ENCODE assay signal across 11 cellular contexts in the genomic region with DNA sequence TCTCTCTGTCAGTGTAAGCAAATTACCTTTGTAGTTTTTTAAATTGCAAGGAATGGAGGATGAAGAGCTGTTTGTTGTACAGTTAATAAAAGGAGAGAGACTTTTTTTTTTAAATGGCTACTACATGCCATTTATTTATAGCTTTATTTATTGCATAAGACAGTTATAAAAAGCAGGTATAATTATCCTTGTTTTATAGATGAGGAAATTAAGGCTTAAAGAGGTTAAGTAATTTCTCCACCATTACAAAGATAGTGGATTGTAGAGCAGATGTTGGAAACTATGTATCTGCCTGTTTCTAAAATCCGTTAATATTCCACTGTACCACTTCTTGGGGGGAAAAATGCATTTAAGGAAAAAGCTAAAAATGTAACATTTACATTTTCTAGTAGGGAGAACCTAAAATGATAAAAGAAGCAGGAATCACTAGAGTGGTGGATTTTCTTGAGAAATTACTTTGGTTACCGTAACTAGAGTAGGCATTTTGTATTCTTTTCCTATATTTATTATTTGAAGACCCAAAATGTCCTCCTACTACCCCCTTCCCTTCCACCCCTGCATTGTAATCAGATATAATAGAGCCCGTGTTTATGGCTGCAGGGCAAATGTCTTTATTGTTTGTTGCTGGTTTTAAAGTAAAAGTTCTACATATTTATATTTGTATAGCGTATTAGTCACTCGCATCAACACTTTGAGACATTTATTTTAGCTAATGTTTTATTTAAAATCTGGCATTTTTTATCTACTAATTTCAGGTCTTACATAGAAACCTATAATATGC. TPM values are rescaled to one million over a fixed set of nuclear protein-coding genes. Genes with fewer than 3 reads are reported as not detected.
A peak's percentile ranks its signal among the peaks of the same experiment; 100 is the strongest.
DNase-seq lines count a peak whose midpoint lies in the region; ATAC-seq lines count a peak whose summit lies in the region.
"Had no signal": no experiment of that assay in that cellular context is flagged by ENCODE, and none has a peak within 500 bp of the region (broad histone marks: within the 10 kb centered on the region; RNA-seq: fewer than 3 reads in every experiment).

No MANE protein-coding gene starts in this region.

- peak overlapping the region; percentile 96 for H3K4me3 Mint-ChIP-seq in stimulated activated naive CD8-positive, alpha-beta T cell treated with anti-CD3 and anti-CD28 coated beads, Interleukin-15, Interleukin-2, amounts not matched to agents 100 ng/mL and 50 ng/mL, for 24 hours
- H3K4me3 Mint-ChIP-seq in activated T-helper 1 cell treated with anti-CD3 and anti-CD28 coated beads, Interleukin-12 subunit alpha, Interleukin-12 subunit beta, Interleukin-2, Interleukin-4 antibody, amounts not matched to agents 30 ng/mL and 10 ng/mL and 1 ng/mL, durations not matched to agents 14 hours and 24 hours and 36 hours: peak overlapping the region; percentile 91

- no peak for ATAC-seq in stimulated activated naive CD8-positive, alpha-beta T cell treated with anti-CD3 and anti-CD28 coated beads, Interleukin-15, Interleukin-2, amounts not matched to agents 100 U/mL and 50 U/mL, for 24 hours

- peaks cover 45% of the 10 kb centered on the region for H3K4me1 Mint-ChIP-seq in stimulated activated naive CD8-positive, alpha-beta T cell treated with anti-CD3 and anti-CD28 coated beads, Interleukin-15, Interleukin-2, amounts not matched to agents 100 ng/mL and 50 ng/mL, for 24 hours (ENCODE audit: low read depth)
- peaks cover 59% of the 10 kb centered on the region for H3K4me1 Mint-ChIP-seq in activated T-helper 1 cell treated with anti-CD3 and anti-CD28 coated beads, Interleukin-12 subunit alpha, Interleukin-12 subunit beta, Interleukin-2, Interleukin-4 antibody, amounts not matched to agents 30 ng/mL and 10 ng/mL and 1 ng/mL, durations not matched to agents 14 hours and 24 hours and 36 hours (ENCODE audit: low read depth)

- H3K36me3 Mint-ChIP-seq in stimulated activated naive CD8-positive, alpha-beta T cell treated with anti-CD3 and anti-CD28 coated beads, Interleukin-15, Interleukin-2, amounts not matched to agents 100 ng/mL and 50 ng/mL, for 24 hours (ENCODE audit: low read depth): peaks cover 40% of the 10 kb centered on the region
- H3K36me3 Mint-ChIP-seq in activated T-helper 1 cell treated with anti-CD3 and anti-CD28 coated beads, Interleukin-12 subunit alpha, Interleukin-12 subunit beta, Interleukin-2, Interleukin-4 antibody, amounts not matched to agents 30 ng/mL and 10 ng/mL and 1 ng/mL, durations not matched to agents 14 hours and 24 hours and 36 hours (ENCODE audit: low read depth): peaks cover 14% of the 10 kb centered on the region

- H3K9me3 Mint-ChIP-seq in stimulated activated naive CD8-positive, alpha-beta T cell treated with anti-CD3 and anti-CD28 coated beads, Interleukin-15, Interleukin-2, amounts not matched to agents 100 ng/mL and 50 ng/mL, for 24 hours: no peaks in the 10 kb centered on the region
- no peaks in the 10 kb centered on the region for H3K9me3 Mint-ChIP-seq in activated T-helper 1 cell treated with anti-CD3 and anti-CD28 coated beads, Interleukin-12 subunit alpha, Interleukin-12 subunit beta, Interleukin-2, Interleukin-4 antibody, amounts not matched to agents 30 ng/mL and 10 ng/mL and 1 ng/mL, durations not matched to agents 14 hours and 24 hours and 36 hours
- H3K9me3 Mint-ChIP-seq: central memory CD8-positive, alpha-beta T cell had no signal

- H3K4me1 ChIP-seq in iPS-18a (ENCODE audit: control insufficient read depth, low read depth, low read length): peaks cover 13% of the 10 kb centered on the region

- no peak for DNase-seq in stimulated activated naive CD8-positive, alpha-beta T cell treated with anti-CD3 and anti-CD28 coated beads, Interleukin-15, Interleukin-2, amounts not matched to agents 100 U/mL and 50 U/mL, for 24 hours
- no peak for DNase-seq in activated T-helper 1 cell treated with anti-CD3 and anti-CD28 coated beads, Interleukin-12 subunit alpha, Interleukin-12 subunit beta, Interleukin-2, Interleukin-4 antibody, amounts not matched to agents 30 ng/mL and 10 ng/mL and 1 ng/mL, durations not matched to agents 14 hours and 24 hours and 36 hours (ENCODE audit: low spot score)
- DNase-seq in LoVo (ENCODE audit: low spot score) (no peak), UCSD-AML1 (lab: John Stamatoyannopoulos, UW; ENCODE audit: unreplicated experiment) (no peak), NOMO-1 (lab: John Stamatoyannopoulos, UW; ENCODE audit: unreplicated experiment in 2 of 2) (no peak)
- DNase-seq in activated CD4-positive, CD25-positive, alpha-beta regulatory T cell treated with anti-CD3 and anti-CD28 coated beads, Interleukin-2, amount 50 U/mL, for 72 hours: no peak
- DNase-seq: kidney, NCI-H510A had no signal

- intact Hi-C loops in activated T-helper 1 cell treated with anti-CD3 and anti-CD28 coated beads, Interleukin-12 subunit alpha, Interleukin-12 subunit beta, Interleukin-2, Interleukin-4 antibody, amounts not matched to agents 30 ng/mL and 10 ng/mL and 1 ng/mL, durations not matched to agents 14 hours and 24 hours and 36 hours (cut with micrococcal nuclease): loop anchor here (5.0 to 10.0 kb wide), 3 partner anchors 360 to 1672 kb away; partner anchors contain the start of gene PCNX4

- peak overlapping the region; percentile 13 for H3K9ac ChIP-seq in iPS-18a (ENCODE audit: low read length)

- peak overlapping the region; percentile 84 for H3K4me3 ChIP-seq in iPS-18a (ENCODE audit: low read length)

- H3K27me3 Mint-ChIP-seq in stimulated activated naive CD8-positive, alpha-beta T cell treated with anti-CD3 and anti-CD28 coated beads, Interleukin-15, Interleukin-2, amounts not matched to agents 100 ng/mL and 50 ng/mL, for 24 hours: no peaks in the 10 kb centered on the region
- no peaks in the 10 kb centered on the region for H3K27me3 Mint-ChIP-seq in activated T-helper 1 cell treated with anti-CD3 and anti-CD28 coated beads, Interleukin-12 subunit alpha, Interleukin-12 subunit beta, Interleukin-2, Interleukin-4 antibody, amounts not matched to agents 30 ng/mL and 10 ng/mL and 1 ng/mL, durations not matched to agents 14 hours and 24 hours and 36 hours (ENCODE audit: insufficient read depth)
- H3K27me3 Mint-ChIP-seq: central memory CD8-positive, alpha-beta T cell had no signal

- H3K27ac ChIP-seq in iPS-18a (ENCODE audit: low read length): no peak overlapping the region

- no peak overlapping the region for H3K27ac Mint-ChIP-seq in stimulated activated naive CD8-positive, alpha-beta T cell treated with anti-CD3 and anti-CD28 coated beads, Interleukin-15, Interleukin-2, amounts not matched to agents 100 ng/mL and 50 ng/mL, for 24 hours
- no peak overlapping the region for H3K27ac Mint-ChIP-seq in activated T-helper 1 cell treated with anti-CD3 and anti-CD28 coated beads, Interleukin-12 subunit alpha, Interleukin-12 subunit beta, Interleukin-2, Interleukin-4 antibody, amounts not matched to agents 30 ng/mL and 10 ng/mL and 1 ng/mL, durations not matched to agents 14 hours and 24 hours and 36 hours

- H3K9me3 ChIP-seq in iPS-18a (ENCODE audit: control insufficient read depth, low read depth, low read length): no peaks in the 10 kb centered on the region

- peaks cover 9% of the 10 kb centered on the region for H3K36me3 ChIP-seq in iPS-18a (ENCODE audit: control insufficient read depth, low read depth, low read length)

- H3K27me3 ChIP-seq in iPS-18a (ENCODE audit: control insufficient read depth, insufficient read depth, low read length): no peaks in the 10 kb centered on the region

RNA-seq across cellular contexts. Expression of gene SNAPC1, which starts 2.3 kb away (rescaled TPM):
- 10.8 and 11.0 TPM in 2 replicates for total RNA-seq in activated T-helper 1 cell treated with anti-CD3 and anti-CD28 coated beads, Interleukin-12 subunit alpha, Interleukin-12 subunit beta, Interleukin-2, Interleukin-4 antibody, amounts not matched to agents 30 ng/mL and 10 ng/mL and 1 ng/mL, durations not matched to agents 14 hours and 24 hours and 36 hours

RNA-seq across cellular contexts. Expression of gene SYT16, which starts 48.0 kb away (rescaled TPM):
- total RNA-seq in activated T-helper 1 cell treated with anti-CD3 and anti-CD28 coated beads, Interleukin-12 subunit alpha, Interleukin-12 subunit beta, Interleukin-2, Interleukin-4 antibody, amounts not matched to agents 30 ng/mL and 10 ng/mL and 1 ng/mL, durations not matched to agents 14 hours and 24 hours and 36 hours: not detected in 2 replicates
